Comparison of ENCODE assay signal across 8 cellular contexts in genomic region chr3:77553240-77553639, GRCh38.
"Had no signal": no experiment of that assay in that cellular context is flagged by ENCODE, and none has a peak within 500 bp of the region (broad histone marks: within the 10 kb centered on the region; RNA-seq: fewer than 3 reads in every experiment).

No MANE protein-coding gene starts in this region.

- H3K4me3 ChIP-seq: GM12878 had no signal

- ATAC-seq: GM12878 had no signal

- FAIRE-seq: G401.6, GM12878, GM12891, GM12892, GM18507, GM19239 had no signal

- DNase-seq: GDM1, GF-D8 had no signal
